17 cellular contexts compared by ENCODE assay signal in genomic region chr11:46472662-46472994, GRCh38.
DNase-seq lines count a peak whose midpoint lies in the region; ATAC-seq, FAIRE-seq and TF ChIP-seq lines count a peak whose summit lies in the region.
"Had no signal": no experiment of that assay in that cellular context is flagged by ENCODE, and none has a peak within 500 bp of the region (broad histone marks: within the 10 kb centered on the region; RNA-seq: fewer than 3 reads in every experiment).

No MANE protein-coding gene starts in this region.

- POLR2A ChIA-PET in CD8-positive, alpha-beta T cell (lab: Charles Lee) = no interaction called here
- POLR2A ChIA-PET in PC-9 (lab: Charles Lee; ENCODE audit: unreplicated experiment) = interaction anchor here (0.6 kb wide), 1 partner anchor 1208 kb away, joined by 3 read pairs; no protein-coding TSS in a partner anchor

- H3K27ac ChIP-seq in CD8-positive, alpha-beta T cell (ENCODE audit: low read depth, low read length) = no peak overlapping the region
- H3K27ac ChIP-seq in PC-9 = peak overlapping the region; percentile 28
- no peak overlapping the region for H3K27ac ChIP-seq in right cardiac atrium (ENCODE audit: low read length)
- H3K27ac ChIP-seq in pancreas = peak overlapping the region in 1 of 4 donors; percentile 44

- H3K27me3 Mint-ChIP-seq in CD8-positive, alpha-beta T cell (ENCODE audit: low read depth) = no peaks in the 10 kb centered on the region
- H3K27me3 Mint-ChIP-seq: activated CD4-positive, alpha-beta memory T cell treated with anti-CD3 and anti-CD28 coated beads, Interleukin-2, amount 10 ng/mL, durations not matched to agents 7 days and 5 days had no signal

- no peaks in the 10 kb centered on the region for H3K9me3 Mint-ChIP-seq in CD8-positive, alpha-beta T cell
- H3K9me3 Mint-ChIP-seq: activated CD4-positive, alpha-beta memory T cell treated with anti-CD3 and anti-CD28 coated beads, Interleukin-2, amount 10 ng/mL, durations not matched to agents 7 days and 5 days; activated T-helper 2 cell treated with anti-CD3 and anti-CD28 coated beads, Interferon-gamma antibody, Interleukin-2, Interleukin-4, amounts not matched to agents 10 μg/mL and 5 μg/mL and 100 μg/mL, durations not matched to agents 14 hours and 24 hours and 36 hours had no signal

- H3K9me2 ChIP-seq in PC-9 (ENCODE audit: insufficient read depth) = no peaks in the 10 kb centered on the region

- H3K27me3 ChIP-seq in CD8-positive, alpha-beta T cell (ENCODE audit: insufficient read depth, low read length) = no peaks in the 10 kb centered on the region
- H3K27me3 ChIP-seq in PC-9 (ENCODE audit: insufficient read depth, low read depth) (no peaks in the 10 kb centered on the region), right cardiac atrium (ENCODE audit: control insufficient read depth, insufficient read depth) (no peaks in the 10 kb centered on the region), pancreas (no peaks in the 10 kb centered on the region)

- H3K27ac Mint-ChIP-seq in CD8-positive, alpha-beta T cell = peak overlapping the region; percentile 6
- H3K27ac Mint-ChIP-seq: activated CD4-positive, alpha-beta memory T cell treated with anti-CD3 and anti-CD28 coated beads, Interleukin-2, amount 10 ng/mL, durations not matched to agents 7 days and 5 days; activated T-helper 2 cell treated with anti-CD3 and anti-CD28 coated beads, Interferon-gamma antibody, Interleukin-2, Interleukin-4, amounts not matched to agents 10 μg/mL and 5 μg/mL and 100 μg/mL, durations not matched to agents 14 hours and 24 hours and 36 hours had no signal

- FAIRE-seq in pancreas (lab: Jason Lieb, UNC) = no peak
- FAIRE-seq: frontal cortex, GM12878 had no signal

- H3K9me3 ChIP-seq in CD8-positive, alpha-beta T cell (ENCODE audit: low read length) = no peaks in the 10 kb centered on the region
- H3K9me3 ChIP-seq in PC-9 (ENCODE audit: insufficient read depth, low read depth) (no peaks in the 10 kb centered on the region), right cardiac atrium (ENCODE audit: control insufficient read depth, low read length) (no peaks in the 10 kb centered on the region), pancreas (no peaks in the 10 kb centered on the region)

- no peak overlapping the region for H3K4me3 Mint-ChIP-seq in CD8-positive, alpha-beta T cell
- H3K4me3 Mint-ChIP-seq: activated CD4-positive, alpha-beta memory T cell treated with anti-CD3 and anti-CD28 coated beads, Interleukin-2, amount 10 ng/mL, durations not matched to agents 7 days and 5 days had no signal

- H3K36me3 ChIP-seq in CD8-positive, alpha-beta T cell (ENCODE audit: insufficient read depth, low read length) = peaks cover 5% of the 10 kb centered on the region
- H3K36me3 ChIP-seq in PC-9 (ENCODE audit: low read depth) = no peaks in the 10 kb centered on the region
- no peaks in the 10 kb centered on the region for H3K36me3 ChIP-seq in pancreas

- intact Hi-C loops in CD8-positive, alpha-beta T cell (cut with DNase I, micrococcal nuclease) = no loop called here
- intact Hi-C loops in PC-9 (cut with micrococcal nuclease; ENCODE audit: unreplicated experiment) = no loop called here
- intact Hi-C loops in right cardiac atrium (cut with DNase I) = no loop called here
- intact Hi-C loops in pancreas (cut with DNase I) = no loop called here
- intact Hi-C loops in posterior vena cava (cut with DNase I) = no loop called here
- intact Hi-C loops in sciatic nerve (cut with DNase I) = loop anchor here (2.0 kb wide), 1 partner anchor 52 kb away; no protein-coding TSS in a partner anchor

- peaks cover 47% of the 10 kb centered on the region for H4K20me1 ChIP-seq in PC-9 (ENCODE audit: insufficient read depth)

- H3K79me2 ChIP-seq in PC-9 (ENCODE audit: low read depth) = peaks cover 7% of the 10 kb centered on the region

- H2AFZ ChIP-seq in PC-9 = no peak overlapping the region

- no peak for ATAC-seq in CD8-positive, alpha-beta T cell
- peak; percentile 76 to 79 for ATAC-seq in right cardiac atrium
- peak; percentile 83 to 98 (median 95) for ATAC-seq in pancreas
- ATAC-seq in sciatic nerve = no peak
- no peak for ATAC-seq in GM18858 (IDR thresholded peaks at IDR 0.05; ENCODE audit: unreplicated experiment)
- ATAC-seq: GM12878 had no signal

- no peak for DNase-seq in CD8-positive, alpha-beta T cell
- DNase-seq in PC-9 = peak; percentile 20 to 73
- no peak for DNase-seq in right cardiac atrium
- DNase-seq in pancreas = peak in 4 of 6 donors; percentile 22 to 36 (median 26)
- no peak for DNase-seq in posterior vena cava (ENCODE audit: low spot score)
- DNase-seq in sciatic nerve (ENCODE audit: low spot score) = no peak
- no peak for DNase-seq in NCI-H748 (lab: John Stamatoyannopoulos, UW; ENCODE audit: unreplicated experiment)
- DNase-seq: activated CD4-positive, alpha-beta memory T cell treated with anti-CD3 and anti-CD28 coated beads, Interleukin-2, amount 10 ng/mL, durations not matched to agents 7 days and 5 days; amygdala; KBM-7; NCI-H1092; NCI-H748 treated with DMSO at 0.1 percent for 48 hours; stimulated activated CD4-positive, alpha-beta T cell treated with anti-CD3 and anti-CD28 coated beads, Interleukin-15, amount 100 ng/mL, for 24 hours had no signal

- CTCF ChIA-PET in CD8-positive, alpha-beta T cell (lab: Charles Lee) = no interaction called here
- CTCF ChIA-PET in PC-9 (lab: Charles Lee) = no interaction called here

- peaks cover 27% of the 10 kb centered on the region for H3F3A ChIP-seq in PC-9 (ENCODE audit: insufficient read depth, low read depth)

- WGBS in right cardiac atrium = 44% methylated on average over 1 of the region's 1 CpG
- WGBS in pancreas, 2 donors = 10 to 13% methylated on average over 1 of the region's 1 CpG

- no peaks in the 10 kb centered on the region for H3K4me1 ChIP-seq in CD8-positive, alpha-beta T cell (ENCODE audit: insufficient read depth, low read length)
- peaks cover 26% of the 10 kb centered on the region for H3K4me1 ChIP-seq in PC-9 (replicated peaks; ENCODE audit: insufficient read depth)
- H3K4me1 ChIP-seq in right cardiac atrium (ENCODE audit: control insufficient read depth, insufficient read depth, low read length) = no peaks in the 10 kb centered on the region
- peaks cover 0 to 14% (median 8%) of the 10 kb centered on the region in 3 donors for H3K4me1 ChIP-seq in pancreas

- TF ChIP-seq CTCF in CD8-positive, alpha-beta T cell (IDR thresholded peaks at IDR 0.05) = no peak
- TF ChIP-seq CTCF in PC-9 (conservative IDR thresholded peaks at IDR 0.05) = no peak
- no peak for TF ChIP-seq CTCF in pancreas (IDR thresholded peaks at IDR 0.05)

- BruUV-seq in PC-9 (replicated peaks; lab: Mats Ljungman, UMichigan) = no TSS peak

- peaks cover 14% of the 10 kb centered on the region for H3K36me3 Mint-ChIP-seq in CD8-positive, alpha-beta T cell

- H3K4me2 ChIP-seq in PC-9 = peak overlapping the region; percentile 33

- peaks cover 35% of the 10 kb centered on the region for H3K4me1 Mint-ChIP-seq in CD8-positive, alpha-beta T cell (ENCODE audit: low read depth)

- no peak overlapping the region for H3K4me3 ChIP-seq in CD8-positive, alpha-beta T cell (ENCODE audit: low read depth, low read length)
- H3K4me3 ChIP-seq in PC-9 (no peak overlapping the region), right cardiac atrium (ENCODE audit: low read length) (no peak overlapping the region), pancreas (no peak overlapping the region)
- H3K4me3 ChIP-seq: GM12878 had no signal

Comparison
In these comparisons a context has a peak if more than half of its experiments do, and no peak if none do; other contexts are left out.
1. ATAC-seq: peak in right cardiac atrium (2 of 2) and pancreas (4 of 4); none in CD8-positive, alpha-beta T cell (single experiment), sciatic nerve (single experiment) and GM18858 (single experiment).
2. DNase-seq: peak in PC-9 (2 of 2) and pancreas (4 of 6); none in CD8-positive, alpha-beta T cell (0 of 7), right cardiac atrium (0 of 3), posterior vena cava (single experiment), sciatic nerve (single experiment) and NCI-H748 (single experiment).